Comparison of ENCODE assay signal across 14 cellular contexts in genomic region chr1:243672675-243673074, GRCh38.
A peak's percentile ranks its signal among the peaks of the same experiment; 100 is the strongest.
DNase-seq lines count a peak whose midpoint lies in the region; ATAC-seq, FAIRE-seq and TF ChIP-seq lines count a peak whose summit lies in the region.
"Had no signal": no experiment of that assay in that cellular context is flagged by ENCODE, and none has a peak within 500 bp of the region (broad histone marks: within the 10 kb centered on the region; RNA-seq: fewer than 3 reads in every experiment).

No MANE protein-coding gene starts in this region.

- H3K4me1 ChIP-seq in astrocyte (ENCODE audit: insufficient read depth, low read length) = no peaks in the 10 kb centered on the region
- H3K4me1 ChIP-seq: BLaER1 treated with 17β-estradiol and CSF1 and Interleukin-3, amounts not matched to agents 10 nM and 100 nM; HAP-1 had no signal

- H3K4me3 Mint-ChIP-seq in astrocyte (ENCODE audit: unreplicated experiment) (no peak overlapping the region), immature natural killer cell (no peak overlapping the region)
- H3K4me3 Mint-ChIP-seq: CD4-positive, CD25-positive, alpha-beta regulatory T cell had no signal

- no peaks in the 10 kb centered on the region for H3K9me3 ChIP-seq in astrocyte (ENCODE audit: insufficient read depth, low read depth, low read length)
- H3K9me3 ChIP-seq: BLaER1 treated with 17β-estradiol and CSF1 and Interleukin-3, amounts not matched to agents 10 nM and 100 nM; HAP-1 had no signal

- TF ChIP-seq CTCF in astrocyte (IDR thresholded peaks at IDR 0.05; ENCODE audit: insufficient read depth, low read depth, low read length) = no peak

- ATAC-seq in HG03457 (IDR thresholded peaks at IDR 0.05; ENCODE audit: unreplicated experiment) (no peak), GM21576 (IDR thresholded peaks at IDR 0.05; ENCODE audit: unreplicated experiment) (no peak)
- ATAC-seq: GM12878 had no signal

- H3K27me3 ChIP-seq in astrocyte (ENCODE audit: insufficient read depth, low read length) = no peaks in the 10 kb centered on the region
- H3K27me3 ChIP-seq: BLaER1 treated with 17β-estradiol and CSF1 and Interleukin-3, amounts not matched to agents 10 nM and 100 nM had no signal

- peaks cover 3% of the 10 kb centered on the region for H3K4me1 Mint-ChIP-seq in astrocyte (ENCODE audit: low read depth, unreplicated experiment)
- peaks cover 22 to 27% of the 10 kb centered on the region in 2 donors for H3K4me1 Mint-ChIP-seq in immature natural killer cell

- no peak overlapping the region for H3K4me3 ChIP-seq in astrocyte (ENCODE audit: insufficient read depth, low read depth, low read length)
- H3K4me3 ChIP-seq: BLaER1 treated with 17β-estradiol and CSF1 and Interleukin-3, amounts not matched to agents 10 nM and 100 nM; GM12878; HAP-1 had no signal

- H3K9me3 Mint-ChIP-seq in astrocyte (ENCODE audit: unreplicated experiment) (no peaks in the 10 kb centered on the region), immature natural killer cell (no peaks in the 10 kb centered on the region)
- H3K9me3 Mint-ChIP-seq: CD4-positive, CD25-positive, alpha-beta regulatory T cell had no signal

- H2AFZ ChIP-seq in astrocyte (ENCODE audit: low read depth, low read length) = no peak overlapping the region

- peaks cover 2% of the 10 kb centered on the region for H3K36me3 Mint-ChIP-seq in astrocyte (ENCODE audit: low read depth, unreplicated experiment)
- H3K36me3 Mint-ChIP-seq in immature natural killer cell = peaks cover 5 to 11% (median 8%) of the 10 kb centered on the region in 3 donors

- no peak overlapping the region for H3K4me2 ChIP-seq in astrocyte (ENCODE audit: low read length)
- H3K4me2 ChIP-seq: BLaER1 treated with 17β-estradiol and CSF1 and Interleukin-3, amounts not matched to agents 10 nM and 100 nM had no signal

- FAIRE-seq in astrocyte (lab: Jason Lieb, UNC) = no peak
- FAIRE-seq: GM12878 had no signal

- DNase-seq in NCI-H1092 treated with DMSO at 0.1 percent for 48 hours (lab: John Stamatoyannopoulos, UW) = peak; percentile 16
- DNase-seq in NCI-H1092 (lab: John Stamatoyannopoulos, UW) = no peak
- DNase-seq in astrocyte (ENCODE audit: low read depth) = peak; percentile 38
- DNase-seq in myocyte (ENCODE audit: low read depth) = peak; percentile 15
- no peak for DNase-seq in immature natural killer cell
- DNase-seq: CD4-positive, CD25-positive, alpha-beta regulatory T cell; DMS53; GOT3 had no signal

- H3K27me3 Mint-ChIP-seq in astrocyte (ENCODE audit: low read depth, unreplicated experiment) = no peaks in the 10 kb centered on the region
- no peaks in the 10 kb centered on the region for H3K27me3 Mint-ChIP-seq in immature natural killer cell (ENCODE audit: low read depth in 3 of 3)
- H3K27me3 Mint-ChIP-seq: CD4-positive, CD25-positive, alpha-beta regulatory T cell had no signal

- no peaks in the 10 kb centered on the region for H3K79me2 ChIP-seq in astrocyte (ENCODE audit: insufficient read depth, low read length)

- H3K36me3 ChIP-seq in astrocyte (ENCODE audit: insufficient read depth, low read length) = no peaks in the 10 kb centered on the region
- H3K36me3 ChIP-seq: HAP-1 had no signal

- H4K20me1 ChIP-seq in astrocyte (ENCODE audit: insufficient read depth, low read length) = peaks cover 4% of the 10 kb centered on the region
- H4K20me1 ChIP-seq: BLaER1 treated with 17β-estradiol and CSF1 and Interleukin-3, amounts not matched to agents 10 nM and 100 nM had no signal

- H3K27ac Mint-ChIP-seq in astrocyte (ENCODE audit: unreplicated experiment) (no peak overlapping the region), immature natural killer cell (no peak overlapping the region)

- H3K27ac ChIP-seq in astrocyte (ENCODE audit: low read depth, low read length) = no peak overlapping the region
- H3K27ac ChIP-seq: 22Rv1; BLaER1 treated with 17β-estradiol and CSF1 and Interleukin-3, amounts not matched to agents 10 nM and 100 nM had no signal

- H3K9ac ChIP-seq in astrocyte (ENCODE audit: low read length) = no peak overlapping the region
- H3K9ac ChIP-seq: BLaER1 treated with 17β-estradiol and CSF1 and Interleukin-3, amounts not matched to agents 10 nM and 100 nM had no signal

Comparison
In these comparisons a context has a peak if more than half of its experiments do, and no peak if none do; other contexts are left out.
1. DNase-seq: peak in NCI-H1092 treated with DMSO at 0.1 percent for 48 hours (single experiment), astrocyte (single experiment) and myocyte (single experiment); none in NCI-H1092 (single experiment) and immature natural killer cell (0 of 3).